32 cellular contexts compared by ENCODE assay signal in genomic region chr13:32176696-32177095, GRCh38.
"Had no signal": no experiment of that assay in that cellular context is flagged by ENCODE, and none has a peak within 500 bp of the region (broad histone marks: within the 10 kb centered on the region; RNA-seq: fewer than 3 reads in every experiment).

No MANE protein-coding gene starts in this region.

- ATAC-seq: activated CD4-positive, CD25-positive, alpha-beta regulatory T cell treated with anti-CD3 and anti-CD28 coated beads, Interleukin-2, amount 50 U/mL, for 24 hours; activated CD8-positive, alpha-beta T cell treated with anti-CD3 and anti-CD28 coated beads for 36 hours; activated naive CD8-positive, alpha-beta T cell treated with anti-CD3 and anti-CD28 coated beads, Interleukin-2, amount 50 U/mL, for 24 hours; body of pancreas; gastroesophageal sphincter; T-helper 17 cell had no signal

- H3K9me3 ChIP-seq: adrenal gland, body of pancreas, colonic mucosa, esophagus squamous epithelium, gastroesophageal sphincter had no signal

- H3K4me1 Mint-ChIP-seq: activated B cell treated with CpG ODN at 0.5 μM for 24 hours; activated naive CD4-positive, alpha-beta T cell treated with anti-CD3 and anti-CD28 coated beads, Interleukin-2, amount 50 U/mL, for 24 hours; activated naive CD8-positive, alpha-beta T cell treated with anti-CD3 and anti-CD28 coated beads for 36 hours; activated naive CD8-positive, alpha-beta T cell treated with anti-CD3 and anti-CD28 coated beads, Interleukin-2, amount 50 U/mL, for 24 hours had no signal

- H3K4me1 ChIP-seq: adrenal gland, body of pancreas, colonic mucosa, esophagus squamous epithelium, gastroesophageal sphincter had no signal

- H3K27ac Mint-ChIP-seq: activated B cell treated with CpG ODN at 0.5 μM for 24 hours; activated CD8-positive, alpha-beta T cell treated with anti-CD3 and anti-CD28 coated beads for 36 hours; activated naive CD4-positive, alpha-beta T cell treated with anti-CD3 and anti-CD28 coated beads for 36 hours; activated naive CD4-positive, alpha-beta T cell treated with anti-CD3 and anti-CD28 coated beads, Interleukin-2, amount 50 U/mL, for 24 hours; activated naive CD8-positive, alpha-beta T cell treated with anti-CD3 and anti-CD28 coated beads for 36 hours; activated naive CD8-positive, alpha-beta T cell treated with anti-CD3 and anti-CD28 coated beads, Interleukin-2, amount 50 U/mL, for 24 hours; activated T-helper 1 cell treated with anti-CD3 and anti-CD28 coated beads, Interleukin-12 subunit alpha, Interleukin-12 subunit beta, Interleukin-2, Interleukin-4 antibody, amounts not matched to agents 30 ng/mL and 10 ng/mL and 1 ng/mL, durations not matched to agents 14 hours and 24 hours and 36 hours; activated T-helper 2 cell treated with anti-CD3 and anti-CD28 coated beads, Interferon-gamma antibody, Interleukin-2, Interleukin-4, amounts not matched to agents 10 μg/mL and 5 μg/mL and 100 μg/mL, durations not matched to agents 14 hours and 24 hours and 36 hours; T-helper 17 cell; T-helper 2 cell treated with Interferon-gamma antibody and Interleukin-4, amounts not matched to agents 5 μg/mL and 100 μg/mL, for 36 hours had no signal

- H3K4me3 ChIP-seq: adrenal gland, body of pancreas, colonic mucosa, esophagus squamous epithelium, gastroesophageal sphincter had no signal

- DNase-seq: activated B cell treated with CpG ODN at 0.5 μM for 24 hours; activated CD4-positive, alpha-beta T cell treated with anti-CD3 and anti-CD28 coated beads for 48 hours; activated CD4-positive, alpha-beta T cell treated with anti-CD3 and anti-CD28 coated beads, Interleukin-2, amount 50 U/mL, for 1 hour; activated CD4-positive, alpha-beta T cell treated with anti-CD3 and anti-CD28 coated beads, Interleukin-2, amount 50 U/mL, for 48 hours; activated CD8-positive, alpha-beta memory T cell treated with anti-CD3 and anti-CD28 coated beads for 24 hours; activated CD8-positive, alpha-beta T cell treated with anti-CD3 and anti-CD28 coated beads for 36 hours; activated effector memory CD4-positive, alpha-beta T cell treated with anti-CD3 and anti-CD28 coated beads, Interleukin-2, amount 50 U/mL, for 16 hours; activated naive CD4-positive, alpha-beta T cell treated with anti-CD3 and anti-CD28 coated beads for 36 hours; activated naive CD8-positive, alpha-beta T cell treated with anti-CD3 and anti-CD28 coated beads for 36 hours; activated naive CD8-positive, alpha-beta T cell treated with anti-CD3 and anti-CD28 coated beads, Interleukin-2, amount 50 U/mL, for 24 hours; activated T-cell treated with anti-CD3 and anti-CD28 coated beads, Interleukin-2, amount 50 U/mL, for 1 hour; activated T-cell treated with anti-CD3 and anti-CD28 coated beads, Interleukin-2, amount 50 U/mL, for 48 hours; adrenal gland; amygdala; aorta; body of pancreas; caudate nucleus; colonic mucosa; effector CD8-positive, alpha-beta T cell; esophagus squamous epithelium; foreskin melanocyte; T-helper 1 cell; T-helper 17 cell; T1000; WERI-Rb-1 had no signal

- H3K27ac ChIP-seq: adrenal gland, body of pancreas, colonic mucosa, epithelial cell of prostate, esophagus squamous epithelium, gastroesophageal sphincter, WERI-Rb-1 had no signal

- H3K27me3 ChIP-seq: adrenal gland, body of pancreas, colonic mucosa, esophagus squamous epithelium, gastroesophageal sphincter had no signal

- H3K36me3 Mint-ChIP-seq: activated naive CD4-positive, alpha-beta T cell treated with anti-CD3 and anti-CD28 coated beads, Interleukin-2, amount 50 U/mL, for 24 hours; activated naive CD8-positive, alpha-beta T cell treated with anti-CD3 and anti-CD28 coated beads for 36 hours had no signal

- H3K9me3 Mint-ChIP-seq: activated B cell treated with CpG ODN at 0.5 μM for 24 hours; activated CD8-positive, alpha-beta T cell treated with anti-CD3 and anti-CD28 coated beads for 36 hours; activated naive CD4-positive, alpha-beta T cell treated with anti-CD3 and anti-CD28 coated beads for 36 hours; activated naive CD4-positive, alpha-beta T cell treated with anti-CD3 and anti-CD28 coated beads, Interleukin-2, amount 50 U/mL, for 24 hours; activated naive CD8-positive, alpha-beta T cell treated with anti-CD3 and anti-CD28 coated beads for 36 hours; activated naive CD8-positive, alpha-beta T cell treated with anti-CD3 and anti-CD28 coated beads, Interleukin-2, amount 50 U/mL, for 24 hours; activated T-helper 1 cell treated with anti-CD3 and anti-CD28 coated beads, Interleukin-12 subunit alpha, Interleukin-12 subunit beta, Interleukin-2, Interleukin-4 antibody, amounts not matched to agents 30 ng/mL and 10 ng/mL and 1 ng/mL, durations not matched to agents 14 hours and 24 hours and 36 hours; activated T-helper 2 cell treated with anti-CD3 and anti-CD28 coated beads, Interferon-gamma antibody, Interleukin-2, Interleukin-4, amounts not matched to agents 10 μg/mL and 5 μg/mL and 100 μg/mL, durations not matched to agents 14 hours and 24 hours and 36 hours; T-helper 2 cell treated with Interferon-gamma antibody and Interleukin-4, amounts not matched to agents 5 μg/mL and 100 μg/mL, for 36 hours had no signal

- H3K4me3 Mint-ChIP-seq: activated B cell treated with CpG ODN at 0.5 μM for 24 hours; activated CD8-positive, alpha-beta T cell treated with anti-CD3 and anti-CD28 coated beads for 36 hours; activated naive CD4-positive, alpha-beta T cell treated with anti-CD3 and anti-CD28 coated beads for 36 hours; activated naive CD4-positive, alpha-beta T cell treated with anti-CD3 and anti-CD28 coated beads, Interleukin-2, amount 50 U/mL, for 24 hours; activated naive CD8-positive, alpha-beta T cell treated with anti-CD3 and anti-CD28 coated beads for 36 hours; activated naive CD8-positive, alpha-beta T cell treated with anti-CD3 and anti-CD28 coated beads, Interleukin-2, amount 50 U/mL, for 24 hours; activated T-helper 1 cell treated with anti-CD3 and anti-CD28 coated beads, Interleukin-12 subunit alpha, Interleukin-12 subunit beta, Interleukin-2, Interleukin-4 antibody, amounts not matched to agents 30 ng/mL and 10 ng/mL and 1 ng/mL, durations not matched to agents 14 hours and 24 hours and 36 hours; T-helper 17 cell; T-helper 2 cell treated with Interferon-gamma antibody and Interleukin-4, amounts not matched to agents 5 μg/mL and 100 μg/mL, for 36 hours had no signal

- H3K36me3 ChIP-seq: adrenal gland, colonic mucosa, esophagus squamous epithelium had no signal

- H3K27me3 Mint-ChIP-seq: activated B cell treated with CpG ODN at 0.5 μM for 24 hours; activated CD8-positive, alpha-beta T cell treated with anti-CD3 and anti-CD28 coated beads for 36 hours; activated naive CD4-positive, alpha-beta T cell treated with anti-CD3 and anti-CD28 coated beads, Interleukin-2, amount 50 U/mL, for 24 hours; activated naive CD8-positive, alpha-beta T cell treated with anti-CD3 and anti-CD28 coated beads for 36 hours; T-helper 17 cell had no signal
